ENCODE assay signal across 11 cellular contexts in the genomic region with DNA sequence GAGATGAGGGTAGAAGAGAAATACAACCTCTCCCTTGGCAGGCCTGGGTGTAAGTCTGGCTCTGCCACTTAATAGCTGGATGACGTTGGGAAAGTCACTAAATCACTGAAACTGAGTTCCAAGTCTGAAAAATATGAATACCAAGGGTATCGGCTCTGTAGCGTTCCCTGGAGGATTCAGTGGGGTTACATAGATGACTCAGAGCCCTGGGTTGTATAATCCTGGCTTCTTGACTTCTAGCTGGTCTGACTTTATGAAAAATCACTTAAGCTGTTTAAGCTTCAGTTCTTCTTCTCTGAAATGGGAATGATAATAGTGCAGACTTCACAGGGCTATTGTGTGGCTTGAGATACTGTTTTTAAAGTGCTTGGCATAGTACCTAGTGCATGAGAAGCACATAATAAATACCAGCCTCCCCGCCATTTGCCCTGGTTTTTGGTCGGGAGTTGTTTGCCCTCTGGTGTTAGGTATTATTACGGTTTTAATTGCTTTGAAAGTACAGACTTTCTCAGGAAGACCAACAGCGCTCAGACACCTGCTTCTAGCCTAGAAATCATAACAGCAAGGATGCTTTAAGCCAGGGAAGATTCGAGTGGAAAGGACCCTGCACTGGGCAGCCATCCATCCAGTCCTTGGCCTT. TPM values are rescaled to one million over a fixed set of nuclear protein-coding genes. Genes with fewer than 3 reads are reported as not detected.
DNase-seq lines count a peak whose midpoint lies in the region; ATAC-seq, FAIRE-seq and TF ChIP-seq lines count a peak whose summit lies in the region.
"Had no signal": no experiment of that assay in that cellular context is flagged by ENCODE, and none has a peak within 500 bp of the region (broad histone marks: within the 10 kb centered on the region; RNA-seq: fewer than 3 reads in every experiment).

No MANE protein-coding gene starts in this region.

- TF ChIP-seq CTCF in osteoblast (IDR thresholded peaks at IDR 0.05; ENCODE audit: extremely low read depth, low read depth, low read length): peak; percentile 39
- no peak for TF ChIP-seq CTCF in D721Med (IDR thresholded peaks at IDR 0.05; ENCODE audit: insufficient read depth, missing control alignments)

- no peaks in the 10 kb centered on the region for H4K20me1 ChIP-seq in osteoblast (ENCODE audit: insufficient read depth, low read length)

- H3K4me3 Mint-ChIP-seq in activated T-cell treated with anti-CD3 and anti-CD28 coated beads, Interleukin-2, amount 50 U/mL, for 24 hours: no peak overlapping the region
- H3K4me3 Mint-ChIP-seq: nephron progenitor cell had no signal

- H3K9me3 ChIP-seq in osteoblast (ENCODE audit: low read depth, low read length): no peaks in the 10 kb centered on the region

- H3K36me3 Mint-ChIP-seq in activated T-cell treated with anti-CD3 and anti-CD28 coated beads, Interleukin-2, amount 50 U/mL, for 24 hours (ENCODE audit: low read depth): peaks cover 97% of the 10 kb centered on the region
- peaks cover 17 to 49% of the 10 kb centered on the region in 2 donors for H3K36me3 Mint-ChIP-seq in activated naive CD4-positive, alpha-beta T cell treated with anti-CD3 and anti-CD28 coated beads, Interleukin-2, amount 50 U/mL, for 72 hours

- H3K4me1 Mint-ChIP-seq in activated T-cell treated with anti-CD3 and anti-CD28 coated beads, Interleukin-2, amount 50 U/mL, for 24 hours (ENCODE audit: low read depth): peaks cover 73% of the 10 kb centered on the region
- H3K4me1 Mint-ChIP-seq: nephron progenitor cell had no signal

- H2AFZ ChIP-seq in osteoblast (ENCODE audit: low read length): no peak overlapping the region

- peak overlapping the region; percentile 84 for H3K27ac Mint-ChIP-seq in activated T-cell treated with anti-CD3 and anti-CD28 coated beads, Interleukin-2, amount 50 U/mL, for 24 hours
- H3K27ac Mint-ChIP-seq in activated naive CD4-positive, alpha-beta T cell treated with anti-CD3 and anti-CD28 coated beads, Interleukin-2, amount 50 U/mL, for 72 hours: peak overlapping the region; percentile 72 to 76
- H3K27ac Mint-ChIP-seq: nephron progenitor cell had no signal

- no peaks in the 10 kb centered on the region for H3K79me2 ChIP-seq in osteoblast (ENCODE audit: insufficient read depth, low read length)

- ATAC-seq in HG03064 (IDR thresholded peaks at IDR 0.05; ENCODE audit: low read depth, unreplicated experiment) (peak; percentile 47), HG02852 (IDR thresholded peaks at IDR 0.05; ENCODE audit: unreplicated experiment) (no peak), GM21390 (IDR thresholded peaks at IDR 0.05; ENCODE audit: unreplicated experiment) (no peak)
- ATAC-seq in activated naive CD4-positive, alpha-beta T cell treated with anti-CD3 and anti-CD28 coated beads, Interleukin-2, amount 50 U/mL, for 72 hours: no peak

- no peaks in the 10 kb centered on the region for H3K36me3 ChIP-seq in osteoblast (ENCODE audit: insufficient read depth, low read length)

- H3K4me1 ChIP-seq in osteoblast (ENCODE audit: insufficient read depth, low read length): peaks cover 6% of the 10 kb centered on the region

- no peak overlapping the region for H3K4me3 ChIP-seq in osteoblast (ENCODE audit: insufficient read depth, low read length)

- H3K27ac ChIP-seq in osteoblast (ENCODE audit: low read depth, low read length): no peak overlapping the region

- no peaks in the 10 kb centered on the region for H3K9me3 Mint-ChIP-seq in activated T-cell treated with anti-CD3 and anti-CD28 coated beads, Interleukin-2, amount 50 U/mL, for 24 hours
- H3K9me3 Mint-ChIP-seq in activated naive CD4-positive, alpha-beta T cell treated with anti-CD3 and anti-CD28 coated beads, Interleukin-2, amount 50 U/mL, for 72 hours: no peaks in the 10 kb centered on the region
- H3K9me3 Mint-ChIP-seq: nephron progenitor cell had no signal

- no peaks in the 10 kb centered on the region for H3K27me3 Mint-ChIP-seq in activated T-cell treated with anti-CD3 and anti-CD28 coated beads, Interleukin-2, amount 50 U/mL, for 24 hours

- no peaks in the 10 kb centered on the region for H3K27me3 ChIP-seq in osteoblast (ENCODE audit: insufficient read depth, low read length)

- H3K4me2 ChIP-seq in osteoblast (ENCODE audit: insufficient read depth, low read length): no peak overlapping the region

- DNase-seq in activated T-cell treated with anti-CD3 and anti-CD28 coated beads, Interleukin-2, amount 50 U/mL, for 24 hours: no peak
- no peak for DNase-seq in activated T-cell treated with anti-CD3 and anti-CD28 coated beads for 4 hours
- DNase-seq in activated naive CD4-positive, alpha-beta T cell treated with anti-CD3 and anti-CD28 coated beads, Interleukin-2, amount 50 U/mL, for 72 hours (ENCODE audit: low spot score in 2 of 2): no peak
- peak; percentile 91 for DNase-seq in osteoblast (ENCODE audit: insufficient read length, low spot score, missing footprints)
- no peak for DNase-seq in D721Med (ENCODE audit: insufficient read length, low spot score)
- DNase-seq: COR-L47; effector CD4-positive, alpha-beta T cell; nephron progenitor cell had no signal

- no peak for FAIRE-seq in D721Med (lab: Jason Lieb, UNC)

RNA-seq across cellular contexts. Expression of a gene that starts 43.0 kb away (rescaled TPM):
- 100 to 1,000 TPM; 335 to 493 TPM for total RNA-seq in activated naive CD4-positive, alpha-beta T cell treated with anti-CD3 and anti-CD28 coated beads, Interleukin-2, amount 50 U/mL, for 72 hours
- 4.7 and 6.5 TPM in 2 replicates for total RNA-seq in osteoblast

Comparison
In these comparisons a context has a peak if more than half of its experiments do, and no peak if none do; other contexts are left out.
1. RNA of a gene that starts 43.0 kb away (total RNA-seq): 335 to 493 TPM in activated naive CD4-positive, alpha-beta T cell treated with anti-CD3 and anti-CD28 coated beads, Interleukin-2, amount 50 U/mL, for 72 hours; 4.7 to 6.5 TPM in osteoblast; every median in the first group is over 10 times any median in the second.